Comparison of ENCODE assay signal across 9 cellular contexts in genomic region chr5:132007399-132008162, GRCh38. TPM values are rescaled to one million over a fixed set of nuclear protein-coding genes. Genes with fewer than 3 reads are reported as not detected.
DNase-seq lines count a peak whose midpoint lies in the region; ATAC-seq and TF ChIP-seq lines count a peak whose summit lies in the region.
"Had no signal": no experiment of that assay in that cellular context is flagged by ENCODE, and none has a peak within 500 bp of the region (broad histone marks: within the 10 kb centered on the region; RNA-seq: fewer than 3 reads in every experiment).

No MANE protein-coding gene starts in this region.

- no peaks in the 10 kb centered on the region for H3K27me3 ChIP-seq in Caco-2 (replicated peaks; ENCODE audit: control insufficient read depth, insufficient read depth, low read length)

- BruUV-seq in Caco-2 (replicated peaks; lab: Mats Ljungman, UMichigan): no TSS peak

- H3K4me1 ChIP-seq in Caco-2: 0 out of 2 replicates have a peak, but pooled peaks cover 3% of the 10 kb centered on the region

- no peaks in the 10 kb centered on the region for H3K36me3 Mint-ChIP-seq in Caco-2 (ENCODE audit: insufficient read depth, unreplicated experiment)
- H3K36me3 Mint-ChIP-seq in stimulated activated memory B cell treated with anti-CD40 and anti-IgM and Interleukin-4, amounts not matched to agents 10 μg/mL and 1 μg/mL and 100 μg/mL, for 72 hours: no peaks in the 10 kb centered on the region

- H3K4me3 Mint-ChIP-seq in Caco-2 (ENCODE audit: unreplicated experiment): no peak overlapping the region
- H3K4me3 Mint-ChIP-seq in stimulated activated memory B cell treated with anti-CD40 and anti-IgM and Interleukin-4, amounts not matched to agents 10 μg/mL and 1 μg/mL and 100 μg/mL, for 72 hours: no peak overlapping the region

- H3K4me1 Mint-ChIP-seq in Caco-2 (ENCODE audit: low read depth, unreplicated experiment): peaks cover 3% of the 10 kb centered on the region
- H3K4me1 Mint-ChIP-seq in stimulated activated memory B cell treated with anti-CD40 and anti-IgM and Interleukin-4, amounts not matched to agents 10 μg/mL and 1 μg/mL and 100 μg/mL, for 72 hours: peaks cover 33% of the 10 kb centered on the region

- H3K27me3 Mint-ChIP-seq in Caco-2 (ENCODE audit: insufficient read depth, unreplicated experiment): peaks cover 3% of the 10 kb centered on the region
- peaks cover 36% of the 10 kb centered on the region for H3K27me3 Mint-ChIP-seq in stimulated activated memory B cell treated with anti-CD40 and anti-IgM and Interleukin-4, amounts not matched to agents 10 μg/mL and 1 μg/mL and 100 μg/mL, for 72 hours

- H3K27ac Mint-ChIP-seq in Caco-2 (ENCODE audit: unreplicated experiment): no peak overlapping the region
- H3K27ac Mint-ChIP-seq in stimulated activated memory B cell treated with anti-CD40 and anti-IgM and Interleukin-4, amounts not matched to agents 10 μg/mL and 1 μg/mL and 100 μg/mL, for 72 hours: no peak overlapping the region

- no peak overlapping the region for H3K4me3 ChIP-seq in Caco-2 (ENCODE audit: low read depth, low read length)
- no peak overlapping the region for H3K4me3 ChIP-seq in epithelial cell of proximal tubule (ENCODE audit: low read depth, low read length)

- intact Hi-C loops in Caco-2 (cut with micrococcal nuclease; ENCODE audit: unreplicated experiment): loop anchor here (1.0 to 10.0 kb wide), 5 partner anchors 192 to 583 kb away; partner anchors contain the start of gene FNIP1

- ATAC-seq in stimulated activated memory B cell treated with anti-CD40 and anti-IgM and Interleukin-4, amounts not matched to agents 10 μg/mL and 1 μg/mL and 100 μg/mL, for 72 hours: peak; percentile 78

- DNase-seq in Caco-2: peak; percentile 83 to 84
- DNase-seq in GM20000 (ENCODE audit: low spot score): peak; percentile 84
- DNase-seq in HT1080 (ENCODE audit: low read depth): peak; percentile 58
- DNase-seq in OCI-M1 (lab: John Stamatoyannopoulos, UW): peak; percentile 92
- DNase-seq in activated T-cell treated with anti-CD3 and anti-CD28 coated beads for 24 hours (ENCODE audit: low read depth): peak; percentile 64
- peak; percentile 19 for DNase-seq in epithelial cell of proximal tubule (ENCODE audit: low read depth)
- peak; percentile 87 for DNase-seq in myocyte (ENCODE audit: low read depth)

- peak; percentile 82 for TF ChIP-seq CTCF in Caco-2 (IDR thresholded peaks at IDR 0.05; ENCODE audit: insufficient read depth in 1 of 2, low read depth in 1 of 2, low read length in 1 of 2, severe bottlenecking in 1 of 2, unreplicated experiment in 1 of 2)
- TF ChIP-seq CTCF in GM20000 (IDR thresholded peaks at IDR 0.05; ENCODE audit: extremely low read depth, missing control alignments): peak; percentile 60
- peak; percentile 87 for TF ChIP-seq CTCF in epithelial cell of proximal tubule (conservative IDR thresholded peaks at IDR 0.05; ENCODE audit: low read depth, low read length)

- no peaks in the 10 kb centered on the region for H3K9me3 ChIP-seq in Caco-2

- no peaks in the 10 kb centered on the region for H3K36me3 ChIP-seq in Caco-2 (ENCODE audit: control insufficient read depth, insufficient read depth, low read length)

- CTCF ChIA-PET in Caco-2 (lab: Charles Lee): interaction anchor here (0.7 to 1.2 kb wide), 8 partner anchors 11 to 584 kb away, joined by 3 to 33 read pairs (median 4); partner anchors contain the start of gene FNIP1

- POLR2A ChIA-PET in Caco-2 (lab: Charles Lee): interaction anchor here (0.8 kb wide), 1 partner anchor 211 kb away, joined by 3 read pairs; the partner anchor contains the start of gene FNIP1

- no peaks in the 10 kb centered on the region for H3K9me3 Mint-ChIP-seq in Caco-2 (ENCODE audit: unreplicated experiment)
- H3K9me3 Mint-ChIP-seq in stimulated activated memory B cell treated with anti-CD40 and anti-IgM and Interleukin-4, amounts not matched to agents 10 μg/mL and 1 μg/mL and 100 μg/mL, for 72 hours: no peaks in the 10 kb centered on the region

RNA-seq across cellular contexts. Expression of gene ACSL6, which starts 3.9 kb away (rescaled TPM):
- total RNA-seq in Caco-2 (2022) (0.19 and 1.4 TPM in 2 replicates), epithelial cell of proximal tubule (0.35 TPM in 1 of 2 replicates, not detected in the other), myocyte (0.31 and 1.3 TPM in 2 replicates)
- 0.03 and 0.06 TPM in 2 replicates for total RNA-seq in HT1080 (2014; rRNA removed; shearing (Covaris generic))
- polyA plus RNA-seq in HT1080 (2015; cell fraction: cytosol; rRNA removed): 0.03 TPM in 1 of 2 replicates, not detected in the other
- polyA plus RNA-seq in HT1080 (2015; cell fraction: nucleus; rRNA removed): 0.07 and 0.50 TPM in 2 replicates
- polyA plus RNA-seq in myocyte (2012): 0.57 TPM

RNA-seq across cellular contexts. Expression of gene IL3, which starts 52.9 kb away (rescaled TPM):
- total RNA-seq in Caco-2 (2022) (not detected in 2 replicates), epithelial cell of proximal tubule (not detected in 2 replicates), myocyte (not detected in 2 replicates)
- not detected in 2 replicates for total RNA-seq in HT1080 (2014; rRNA removed; shearing (Covaris generic))
- not detected in 2 replicates for polyA plus RNA-seq in HT1080 (2015; cell fraction: cytosol; rRNA removed)
- not detected in 2 replicates for polyA plus RNA-seq in HT1080 (2015; cell fraction: nucleus; rRNA removed)
- polyA plus RNA-seq in myocyte (2012): not detected
- polyA plus RNA-seq: adipose tissue had no signal

Comparison
In these comparisons a context has a peak if more than half of its experiments do, and no peak if none do; other contexts are left out.
1. DNase-seq: peak in every context shown above with its lines; median percentile 92 in OCI-M1; 87 in myocyte; 84 in GM20000; 84 in Caco-2; 64 in activated T-cell treated with anti-CD3 and anti-CD28 coated beads for 24 hours; 58 in HT1080; 19 in epithelial cell of proximal tubule.